In genomic region chr13:22073718-22074117, GRCh38 we compare ENCODE assay signal across 17 cellular contexts.
A peak's percentile ranks its signal among the peaks of the same experiment; 100 is the strongest.
DNase-seq lines count a peak whose midpoint lies in the region; ATAC-seq, FAIRE-seq and TF ChIP-seq lines count a peak whose summit lies in the region.
"Had no signal": no experiment of that assay in that cellular context is flagged by ENCODE, and none has a peak within 500 bp of the region (broad histone marks: within the 10 kb centered on the region; RNA-seq: fewer than 3 reads in every experiment).

No MANE protein-coding gene starts in this region.

- H3K9me3 ChIP-seq in pancreas: peaks cover 0 to 2% (median 0%) of the 10 kb centered on the region in 4 donors
- H3K9me3 ChIP-seq in ascending aorta: no peaks in the 10 kb centered on the region
- H3K9me3 ChIP-seq: MG63, mucosa of descending colon had no signal

- H3K27ac Mint-ChIP-seq in natural killer cell treated with Interleukin-12 subunit alpha and Interleukin-12 subunit beta and Interleukin-15 and Interleukin-18, amount 100 ng/mL, for 72 hours: peak overlapping the region; percentile 22 to 53
- no peak overlapping the region for H3K27ac Mint-ChIP-seq in natural killer cell
- H3K27ac Mint-ChIP-seq: progenitor cell of endocrine pancreas had no signal

- ATAC-seq in natural killer cell treated with Interleukin-12 subunit alpha and Interleukin-12 subunit beta and Interleukin-15 and Interleukin-18, amount 100 ng/mL, for 72 hours: peak in 1 of 2 donors; percentile 61
- ATAC-seq in natural killer cell (no peak), GM21526 (IDR thresholded peaks at IDR 0.05; ENCODE audit: low FRiP score, unreplicated experiment) (peak; percentile 56), HG03354 (IDR thresholded peaks at IDR 0.05; ENCODE audit: poor library complexity, severe bottlenecking, unreplicated experiment) (peak; percentile 80), pancreas (no peak)
- ATAC-seq: mucosa of descending colon, T-cell had no signal

- no peak for TF ChIP-seq CTCF in natural killer cell (IDR thresholded peaks at IDR 0.05)
- no peak for TF ChIP-seq CTCF in pancreas (IDR thresholded peaks at IDR 0.05)
- TF ChIP-seq CTCF in ascending aorta (IDR thresholded peaks at IDR 0.05): no peak

- no peaks in the 10 kb centered on the region for H3K27me3 ChIP-seq in pancreas
- H3K27me3 ChIP-seq in ascending aorta: no peaks in the 10 kb centered on the region
- H3K27me3 ChIP-seq: MG63 had no signal

- no peak for DNase-seq in natural killer cell treated with Interleukin-12 subunit alpha and Interleukin-12 subunit beta and Interleukin-15 and Interleukin-18, amount 100 ng/mL, for 72 hours (ENCODE audit: low spot score)
- DNase-seq in natural killer cell (no peak), pancreas (no peak), SK-N-DZ (ENCODE audit: low spot score) (no peak), ascending aorta (ENCODE audit: low spot score in 2 of 2) (no peak), NCI-H524 (lab: John Stamatoyannopoulos, UW) (no peak)
- DNase-seq: activated CD4-positive, alpha-beta T cell treated with anti-CD3 and anti-CD28 coated beads for 4 hours; MG63; mucosa of descending colon; NCI-H2227 treated with DMSO at 0.1 percent for 48 hours; stimulated activated CD4-positive, alpha-beta T cell treated with anti-CD3 and anti-CD28 coated beads, Interleukin-15, amount 100 ng/mL, for 24 hours; T-cell had no signal

- no peak for FAIRE-seq in pancreas (lab: Jason Lieb, UNC)

- intact Hi-C loops in natural killer cell (cut with micrococcal nuclease): no loop called here
- intact Hi-C loops in pancreas (cut with DNase I): loop anchor here in 1 of 3 donors (10.0 kb wide), 1 partner anchor 61 kb away; no protein-coding TSS in a partner anchor
- intact Hi-C loops in ascending aorta (cut with DNase I): no loop called here

- peaks cover 4% of the 10 kb centered on the region for H3K9me3 Mint-ChIP-seq in natural killer cell treated with Interleukin-12 subunit alpha and Interleukin-12 subunit beta and Interleukin-15 and Interleukin-18, amount 100 ng/mL, for 72 hours
- H3K9me3 Mint-ChIP-seq in natural killer cell: no peaks in the 10 kb centered on the region
- H3K9me3 Mint-ChIP-seq: activated naive CD4-positive, alpha-beta T cell treated with anti-CD3 and anti-CD28 coated beads, Interleukin-2, amount 50 U/mL, for 24 hours; T-cell had no signal

- H3K36me3 ChIP-seq in pancreas: no peaks in the 10 kb centered on the region
- H3K36me3 ChIP-seq in ascending aorta: no peaks in the 10 kb centered on the region
- H3K36me3 ChIP-seq: MG63 had no signal

- H3K4me3 Mint-ChIP-seq in natural killer cell treated with Interleukin-12 subunit alpha and Interleukin-12 subunit beta and Interleukin-15 and Interleukin-18, amount 100 ng/mL, for 72 hours: peak overlapping the region; percentile 26
- no peak overlapping the region for H3K4me3 Mint-ChIP-seq in natural killer cell
- H3K4me3 Mint-ChIP-seq: activated naive CD4-positive, alpha-beta T cell treated with anti-CD3 and anti-CD28 coated beads, Interleukin-2, amount 50 U/mL, for 24 hours; T-cell had no signal

- no peak overlapping the region for H3K27ac ChIP-seq in pancreas
- H3K27ac ChIP-seq in ascending aorta: no peak overlapping the region
- H3K27ac ChIP-seq: coronary artery had no signal

- H3K4me1 Mint-ChIP-seq in natural killer cell treated with Interleukin-12 subunit alpha and Interleukin-12 subunit beta and Interleukin-15 and Interleukin-18, amount 100 ng/mL, for 72 hours (ENCODE audit: low read depth in 2 of 2): peaks cover 19 to 26% of the 10 kb centered on the region in 2 donors
- H3K4me1 Mint-ChIP-seq in natural killer cell: peaks cover 0 to 6% of the 10 kb centered on the region in 2 donors

- H3K4me3 ChIP-seq in pancreas: no peak overlapping the region
- H3K4me3 ChIP-seq in ascending aorta: no peak overlapping the region
- H3K4me3 ChIP-seq: coronary artery, MG63, mucosa of descending colon had no signal

- 60 to 69% methylated on average over 5 of the region's 5 CpGs for WGBS in pancreas, 2 donors

- no peaks in the 10 kb centered on the region for H3K36me3 Mint-ChIP-seq in natural killer cell treated with Interleukin-12 subunit alpha and Interleukin-12 subunit beta and Interleukin-15 and Interleukin-18, amount 100 ng/mL, for 72 hours
- no peaks in the 10 kb centered on the region for H3K36me3 Mint-ChIP-seq in natural killer cell
- H3K36me3 Mint-ChIP-seq: activated naive CD4-positive, alpha-beta T cell treated with anti-CD3 and anti-CD28 coated beads, Interleukin-2, amount 50 U/mL, for 24 hours; T-cell had no signal

- peaks cover 0 to 5% of the 10 kb centered on the region in 2 donors for H3K27me3 Mint-ChIP-seq in natural killer cell treated with Interleukin-12 subunit alpha and Interleukin-12 subunit beta and Interleukin-15 and Interleukin-18, amount 100 ng/mL, for 72 hours
- peaks cover 0 to 17% of the 10 kb centered on the region in 2 donors for H3K27me3 Mint-ChIP-seq in natural killer cell (ENCODE audit: low read depth in 2 of 2)
- H3K27me3 Mint-ChIP-seq: activated naive CD4-positive, alpha-beta T cell treated with anti-CD3 and anti-CD28 coated beads, Interleukin-2, amount 50 U/mL, for 24 hours; progenitor cell of endocrine pancreas; T-cell had no signal

- H3K4me1 ChIP-seq in pancreas (no peaks in the 10 kb centered on the region), ascending aorta (no peaks in the 10 kb centered on the region)

Comparison
In these comparisons a context has a peak if more than half of its experiments do, and no peak if none do; other contexts are left out.
1. H3K27ac Mint-ChIP-seq: peak in natural killer cell treated with Interleukin-12 subunit alpha and Interleukin-12 subunit beta and Interleukin-15 and Interleukin-18, amount 100 ng/mL, for 72 hours (2 of 2); none in natural killer cell (0 of 2).
2. ATAC-seq: peak in GM21526 (single experiment) and HG03354 (single experiment); none in natural killer cell (0 of 3) and pancreas (0 of 4).